In genomic region chr10:127906548-127907377, GRCh38 we compare ENCODE assay signal across 1 cellular context.
TF ChIP-seq lines count a peak whose summit lies in the region.

PTPRE (plus strand) TSS chr10:127907103; CDS start chr10:128040882, 133,779 bp downstream.

TF ChIP-seq in GM12878, 131 proteins besides CTCF, POLR2A, EP300 and RAD21 (continued from another document):
- TF ChIP-seq JUNB (IDR thresholded peaks at IDR 0.05): no peak
- TF ChIP-seq ZBTB4 (CRISPR knock-in tag; IDR thresholded peaks at IDR 0.05): no peak
- no peak for TF ChIP-seq ZNF24 (IDR thresholded peaks at IDR 0.05)
- no peak for TF ChIP-seq BCLAF1 (IDR thresholded peaks at IDR 0.05)
- TF ChIP-seq KLF5 (IDR thresholded peaks at IDR 0.05; ENCODE audit: partially characterized antibody): no peak
- TF ChIP-seq SIX5 (IDR thresholded peaks at IDR 0.05; ENCODE audit: low read depth, low read length, severe bottlenecking): no peak
- TF ChIP-seq PAX5 (IDR thresholded peaks at IDR 0.05; ENCODE audit: borderline replicate concordance, low read depth, low read length): no peak
- no peak for TF ChIP-seq TCF3 (IDR thresholded peaks at IDR 0.05; ENCODE audit: borderline replicate concordance, insufficient read depth, low read depth, low read length)
- no peak for TF ChIP-seq ATF3 (IDR thresholded peaks at IDR 0.05; ENCODE audit: borderline replicate concordance, extremely low read depth, low read depth, low read length)
- TF ChIP-seq CBFB (IDR thresholded peaks at IDR 0.05; ENCODE audit: low read depth): no peak
- TF ChIP-seq MTA3 (IDR thresholded peaks at IDR 0.05; ENCODE audit: borderline replicate concordance, low read length): no peak
- no peak for TF ChIP-seq CHD1 (IDR thresholded peaks at IDR 0.05; ENCODE audit: low read depth, low read length)
- TF ChIP-seq SMC3 (IDR thresholded peaks at IDR 0.05; ENCODE audit: borderline replicate concordance, low read length): peak; percentile 38
- no peak for TF ChIP-seq YBX1 (IDR thresholded peaks at IDR 0.05)
- TF ChIP-seq ASH2L (IDR thresholded peaks at IDR 0.05; ENCODE audit: borderline replicate concordance, low read depth): no peak
- 0 out of 2 replicates have a peak, but pooled peaks have one; percentile 28 for TF ChIP-seq GATAD2B (conservative IDR thresholded peaks at IDR 0.05; ENCODE audit: low read depth)
- TF ChIP-seq EGR1 (IDR thresholded peaks at IDR 0.05; ENCODE audit: borderline replicate concordance in 1 of 2, low read depth in 2 of 2, low read length in 2 of 2): peak in 1 of 2 experiments; percentile 67; a peak in 2 of 3 replicates
- no peak for TF ChIP-seq SRF (IDR thresholded peaks at IDR 0.05; ENCODE audit: low read depth in 2 of 2, low read length in 2 of 2)
TF ChIP-seq in GM12878: peak in this region for 5.
